In genomic region chr11:130737866-130738431, GRCh38 we compare ENCODE assay signal across 9 cellular contexts.
A peak's percentile ranks its signal among the peaks of the same experiment; 100 is the strongest.
DNase-seq lines count a peak whose midpoint lies in the region; ATAC-seq, FAIRE-seq and TF ChIP-seq lines count a peak whose summit lies in the region.
"Had no signal": no experiment of that assay in that cellular context is flagged by ENCODE, and none has a peak within 500 bp of the region (broad histone marks: within the 10 kb centered on the region; RNA-seq: fewer than 3 reads in every experiment).

No MANE protein-coding gene starts in this region.

- TF ChIP-seq POLR2A in ovary (IDR thresholded peaks at IDR 0.05) = no peak
- no peak for TF ChIP-seq POLR2A in tibial nerve (IDR thresholded peaks at IDR 0.05)

- intact Hi-C loops in ovary (cut with DNase I) = no loop called here

- peak; percentile 86 for DNase-seq in BJ (ENCODE audit: low read depth)
- DNase-seq in RCC 7860 (ENCODE audit: low spot score) = peak; percentile 91
- peak; percentile 54 for DNase-seq in fibroblast of villous mesenchyme (ENCODE audit: low read depth)
- DNase-seq in ovary = peak in 4 of 5 donors; percentile 16 to 61 (median 32)
- DNase-seq in activated CD4-positive, alpha-beta T cell treated with anti-CD3 and anti-CD28 coated beads for 4 hours = no peak
- no peak for DNase-seq in middle frontal gyrus (ENCODE audit: extremely low spot score, low spot score)
- no peak for DNase-seq in tibial nerve (ENCODE audit: low spot score in 2 of 2)
- DNase-seq: NCI-H1417 treated with DMSO at 0.1 percent for 48 hours had no signal

- H3K27me3 ChIP-seq in BJ (ENCODE audit: control insufficient read depth, insufficient read depth, low read length) (no peaks in the 10 kb centered on the region), ovary (no peaks in the 10 kb centered on the region), tibial nerve (no peaks in the 10 kb centered on the region)

- 2 to 4% (median 4%) methylated on average over 12 of the region's 12 CpGs for WGBS in ovary, 3 donors
- WGBS in tibial nerve, 2 donors = 26 to 38% methylated on average over 11 to 12 of the region's 12 CpGs

- no peak for ATAC-seq in GM21737 (IDR thresholded peaks at IDR 0.05; ENCODE audit: unreplicated experiment)

- H3K9me3 ChIP-seq in ovary (no peaks in the 10 kb centered on the region), tibial nerve (peaks cover 0 to 35% (median 9%) of the 10 kb centered on the region in 4 donors)

- H3K27ac ChIP-seq in ovary (no peak overlapping the region), tibial nerve (no peak overlapping the region)

- no peak for TF ChIP-seq CTCF in BJ (IDR thresholded peaks at IDR 0.05; ENCODE audit: insufficient read depth, low read depth, low read length)
- no peak for TF ChIP-seq CTCF in fibroblast of villous mesenchyme (IDR thresholded peaks at IDR 0.05; ENCODE audit: insufficient read depth, low read depth, low read length)
- no peak for TF ChIP-seq CTCF in ovary (IDR thresholded peaks at IDR 0.05)
- no peak for TF ChIP-seq CTCF in tibial nerve (IDR thresholded peaks at IDR 0.05)

- TF ChIP-seq EP300 in ovary (IDR thresholded peaks at IDR 0.05) = no peak
- TF ChIP-seq EP300 in tibial nerve (IDR thresholded peaks at IDR 0.05) = peak in 1 of 2 donors; percentile 4

- POLR2A ChIA-PET in BJ (lab: Charles Lee) = interaction anchor here (0.7 kb wide), 1 partner anchor 32 kb away, joined by 3 read pairs; no protein-coding TSS in a partner anchor

- FAIRE-seq in RCC 7860 (lab: Jason Lieb, UNC) = peak; percentile 78

- H3K4me1 ChIP-seq in ovary (ENCODE audit: insufficient read depth) = peaks cover 5% of the 10 kb centered on the region
- peaks cover 0 to 14% (median 2%) of the 10 kb centered on the region in 4 donors for H3K4me1 ChIP-seq in tibial nerve

- H3K4me3 ChIP-seq in BJ (ENCODE audit: low read depth, low read length) = peak overlapping the region; percentile 10; the same call in 1 of the 2 replicates
- no peak overlapping the region for H3K4me3 ChIP-seq in fibroblast of villous mesenchyme (ENCODE audit: low read depth, low read length)
- no peak overlapping the region for H3K4me3 ChIP-seq in ovary
- H3K4me3 ChIP-seq in tibial nerve = no peak overlapping the region

- CTCF ChIA-PET in BJ (lab: Yijun Ruan, JAX) = interaction anchor here (0.6 to 3.2 kb wide), 7 partner anchors 10 to 300 kb away, joined by 3 to 10 read pairs (median 4); no protein-coding TSS in a partner anchor

- H3K36me3 ChIP-seq in BJ (ENCODE audit: control insufficient read depth, insufficient read depth, low read length) = no peaks in the 10 kb centered on the region
- H3K36me3 ChIP-seq in ovary = no peaks in the 10 kb centered on the region
- H3K36me3 ChIP-seq in tibial nerve = no peaks in the 10 kb centered on the region

Comparison
In these comparisons a context has a peak if more than half of its experiments do, and no peak if none do; other contexts are left out.
1. DNase-seq: peak in BJ (single experiment), RCC 7860 (single experiment), fibroblast of villous mesenchyme (single experiment) and ovary (4 of 5); none in activated CD4-positive, alpha-beta T cell treated with anti-CD3 and anti-CD28 coated beads for 4 hours (0 of 2), middle frontal gyrus (single experiment) and tibial nerve (0 of 2).